ENCODE assay signal across 19 cellular contexts in genomic region chr15:25884354-25884753, GRCh38. TPM values are rescaled to one million over a fixed set of nuclear protein-coding genes. Genes with fewer than 3 reads are reported as not detected.
DNase-seq lines count a peak whose midpoint lies in the region; ATAC-seq and TF ChIP-seq lines count a peak whose summit lies in the region.
"Had no signal": no experiment of that assay in that cellular context is flagged by ENCODE, and none has a peak within 500 bp of the region (broad histone marks: within the 10 kb centered on the region; RNA-seq: fewer than 3 reads in every experiment).

No MANE protein-coding gene starts in this region.

- H3K27ac Mint-ChIP-seq in osteocyte (ENCODE audit: unreplicated experiment): peak overlapping the region; percentile 81
- H3K27ac Mint-ChIP-seq in glutamatergic neuron (ENCODE audit: unreplicated experiment): no peak overlapping the region
- H3K27ac Mint-ChIP-seq in activated naive CD4-positive, alpha-beta T cell treated with anti-CD3 and anti-CD28 coated beads, Interleukin-2, amount 10 ng/mL, durations not matched to agents 7 days and 5 days: no peak overlapping the region
- H3K27ac Mint-ChIP-seq: CD4-positive, alpha-beta T cell; GM23338 had no signal

- WGBS in gastroesophageal sphincter (ENCODE audit: low coverage in 1 of 2), 2 donors: 42 to 60% methylated on average over 2 to 4 of the region's 4 CpGs

- H4K20me1 ChIP-seq in PC-3 (ENCODE audit: low read length): no peaks in the 10 kb centered on the region

- H3K79me2 ChIP-seq in ACC112 (ENCODE audit: control insufficient read depth, insufficient read depth, low read length, unreplicated experiment): no peaks in the 10 kb centered on the region
- no peaks in the 10 kb centered on the region for H3K79me2 ChIP-seq in PC-3 (ENCODE audit: low read length)

- peaks cover 47% of the 10 kb centered on the region for H3K4me1 Mint-ChIP-seq in osteocyte (ENCODE audit: unreplicated experiment)
- no peaks in the 10 kb centered on the region for H3K4me1 Mint-ChIP-seq in glutamatergic neuron (ENCODE audit: low read depth, unreplicated experiment)
- H3K4me1 Mint-ChIP-seq in activated naive CD4-positive, alpha-beta T cell treated with anti-CD3 and anti-CD28 coated beads, Interleukin-2, amount 10 ng/mL, durations not matched to agents 7 days and 5 days: no peaks in the 10 kb centered on the region

- H3K4me3 ChIP-seq in ACC112 (ENCODE audit: low read depth, low read length): no peak overlapping the region
- no peak overlapping the region for H3K4me3 ChIP-seq in PC-3 (ENCODE audit: low read length)
- no peak overlapping the region for H3K4me3 ChIP-seq in gastroesophageal sphincter
- H3K4me3 ChIP-seq: GM23338, Peyer's patch, SJCRH30 had no signal

- H3K36me3 ChIP-seq in ACC112 (ENCODE audit: insufficient read depth, low read length) (no peaks in the 10 kb centered on the region), PC-3 (ENCODE audit: low read depth, low read length) (no peaks in the 10 kb centered on the region), gastroesophageal sphincter (no peaks in the 10 kb centered on the region)
- H3K36me3 ChIP-seq: Peyer's patch, SJCRH30 had no signal

- H3K36me3 Mint-ChIP-seq in osteocyte (ENCODE audit: unreplicated experiment): no peaks in the 10 kb centered on the region
- H3K36me3 Mint-ChIP-seq in glutamatergic neuron (ENCODE audit: unreplicated experiment): peaks cover 4% of the 10 kb centered on the region
- H3K36me3 Mint-ChIP-seq in activated naive CD4-positive, alpha-beta T cell treated with anti-CD3 and anti-CD28 coated beads, Interleukin-2, amount 10 ng/mL, durations not matched to agents 7 days and 5 days: no peaks in the 10 kb centered on the region

- DNase-seq in PC-3 (no peak), epithelial cell of prostate (ENCODE audit: low read depth, low spot score) (no peak), osteocyte (ENCODE audit: extremely low spot score, unreplicated experiment) (no peak), glutamatergic neuron (no peak), NCI-H1092 treated with DMSO at 0.1 percent for 48 hours (lab: John Stamatoyannopoulos, UW) (no peak)
- no peak for DNase-seq in activated naive CD4-positive, alpha-beta T cell treated with anti-CD3 and anti-CD28 coated beads, Interleukin-2, amount 10 ng/mL, durations not matched to agents 7 days and 5 days
- DNase-seq: 8988T; CD4-positive, alpha-beta T cell; DMS79 treated with DMSO at 0.1 percent for 48 hours; Karpas-422; MM.1S; NCI-H1105 treated with DMSO at 0.1 percent for 48 hours; NCI-H187 treated with DMSO at 0.1 percent for 48 hours; NCI-H446; Peyer's patch; SJCRH30 had no signal

- no peaks in the 10 kb centered on the region for H3K9me3 Mint-ChIP-seq in osteocyte (ENCODE audit: unreplicated experiment)
- peaks cover 4% of the 10 kb centered on the region for H3K9me3 Mint-ChIP-seq in glutamatergic neuron (ENCODE audit: unreplicated experiment)
- H3K9me3 Mint-ChIP-seq in activated naive CD4-positive, alpha-beta T cell treated with anti-CD3 and anti-CD28 coated beads, Interleukin-2, amount 10 ng/mL, durations not matched to agents 7 days and 5 days: no peaks in the 10 kb centered on the region
- H3K9me3 Mint-ChIP-seq: CD4-positive, alpha-beta T cell had no signal

- H2AFZ ChIP-seq in ACC112 (ENCODE audit: low read length, unreplicated experiment) (no peak overlapping the region), PC-3 (ENCODE audit: low read length) (no peak overlapping the region)
- H2AFZ ChIP-seq: GM23338 had no signal

- intact Hi-C loops in PC-3 (cut with micrococcal nuclease): no loop called here

- H3K9me3 ChIP-seq in PC-3 (ENCODE audit: low read length) (no peaks in the 10 kb centered on the region), gastroesophageal sphincter (no peaks in the 10 kb centered on the region)
- H3K9me3 ChIP-seq: Peyer's patch, SJCRH30 had no signal

- H3K4me3 Mint-ChIP-seq in osteocyte (ENCODE audit: unreplicated experiment) (peak overlapping the region; percentile 14), glutamatergic neuron (ENCODE audit: unreplicated experiment) (no peak overlapping the region)
- no peak overlapping the region for H3K4me3 Mint-ChIP-seq in activated naive CD4-positive, alpha-beta T cell treated with anti-CD3 and anti-CD28 coated beads, Interleukin-2, amount 10 ng/mL, durations not matched to agents 7 days and 5 days
- H3K4me3 Mint-ChIP-seq: CD4-positive, alpha-beta T cell; GM23338 had no signal

- POLR2A ChIA-PET in PC-3 (lab: Charles Lee; ENCODE audit: unreplicated experiment): no interaction called here

- H3K4me1 ChIP-seq in ACC112 (ENCODE audit: control insufficient read depth, insufficient read depth, low read length, unreplicated experiment) (peaks cover 36% of the 10 kb centered on the region), PC-3 (ENCODE audit: insufficient read depth, low read length) (peaks cover 41% of the 10 kb centered on the region), gastroesophageal sphincter (peaks cover 2 to 15% (median 5%) of the 10 kb centered on the region in 3 donors)
- H3K4me1 ChIP-seq: Peyer's patch, SJCRH30 had no signal

- CTCF ChIA-PET in PC-3 (lab: Charles Lee): no interaction called here
- CTCF ChIA-PET in activated naive CD4-positive, alpha-beta T cell treated with anti-CD3 and anti-CD28 coated beads, Interleukin-2, amount 10 ng/mL, durations not matched to agents 7 days and 5 days (lab: Charles Lee): no interaction called here

- H3K9me2 ChIP-seq in PC-3 (replicated peaks; ENCODE audit: low read length): no peaks in the 10 kb centered on the region

- no peaks in the 10 kb centered on the region for H3F3A ChIP-seq in PC-3 (ENCODE audit: low read length, unreplicated experiment)

- TF ChIP-seq CTCF in PC-3 (conservative IDR thresholded peaks at IDR 0.05; ENCODE audit: low read depth, low read length) (no peak), osteocyte (IDR thresholded peaks at IDR 0.05) (no peak), gastroesophageal sphincter (IDR thresholded peaks at IDR 0.05) (no peak), glutamatergic neuron (IDR thresholded peaks at IDR 0.05; ENCODE audit: partially characterized antibody, unreplicated experiment) (no peak)

- no peak for TF ChIP-seq POLR2A in gastroesophageal sphincter (IDR thresholded peaks at IDR 0.05)

- H3K4me2 ChIP-seq in PC-3 (ENCODE audit: low read length): peak overlapping the region; percentile 41
- H3K4me2 ChIP-seq: GM23338 had no signal

- no peak for TF ChIP-seq EP300 in gastroesophageal sphincter (IDR thresholded peaks at IDR 0.05)

- peak overlapping the region; percentile 66 for H3K27ac ChIP-seq in ACC112 (ENCODE audit: low read depth, low read length)
- H3K27ac ChIP-seq in PC-3 (ENCODE audit: low read length): peak overlapping the region; percentile 55
- H3K27ac ChIP-seq in epithelial cell of prostate: peak overlapping the region; percentile 54
- H3K27ac ChIP-seq in gastroesophageal sphincter: peak overlapping the region in 2 of 4 donors; percentile 35 to 44
- H3K27ac ChIP-seq: Peyer's patch, SJCRH30 had no signal

- BruUV-seq in PC-3 (replicated peaks; lab: Mats Ljungman, UMichigan): no TSS peak

- peak; percentile 14; the same call in 1 of the 2 replicates for ATAC-seq in PC-3
- ATAC-seq in gastroesophageal sphincter: no peak
- ATAC-seq: GM23338 had no signal

- H3K27me3 Mint-ChIP-seq in osteocyte (ENCODE audit: unreplicated experiment): no peaks in the 10 kb centered on the region
- peaks cover 6% of the 10 kb centered on the region for H3K27me3 Mint-ChIP-seq in glutamatergic neuron (ENCODE audit: unreplicated experiment)
- H3K27me3 Mint-ChIP-seq in activated naive CD4-positive, alpha-beta T cell treated with anti-CD3 and anti-CD28 coated beads, Interleukin-2, amount 10 ng/mL, durations not matched to agents 7 days and 5 days: peaks cover 24% of the 10 kb centered on the region
- H3K27me3 Mint-ChIP-seq: CD4-positive, alpha-beta T cell had no signal

- no peaks in the 10 kb centered on the region for H3K27me3 ChIP-seq in ACC112 (ENCODE audit: insufficient read depth, low read length)
- H3K27me3 ChIP-seq in PC-3 (ENCODE audit: low read length): no peaks in the 10 kb centered on the region
- H3K27me3 ChIP-seq in gastroesophageal sphincter: no peaks in the 10 kb centered on the region
- H3K27me3 ChIP-seq: Peyer's patch, SJCRH30 had no signal

- no peak overlapping the region for H3K9ac ChIP-seq in PC-3 (ENCODE audit: low read length)

RNA-seq across cellular contexts. Expression of gene ATP10A, which starts 21.2 kb away (rescaled TPM):
- total RNA-seq in PC-3 (2014; rRNA removed) (2.6 and 5.0 TPM in 2 replicates), osteocyte (71.9 and 74.2 TPM in 2 replicates), gastroesophageal sphincter (10 to 100 TPM; 22.9 to 41.8 (median 24.6) TPM), glutamatergic neuron (ENCODE audit: unreplicated experiment) (not detected)
